13 cellular contexts compared by ENCODE assay signal in genomic region chr6:137715589-137716045, GRCh38.
A peak's percentile ranks its signal among the peaks of the same experiment; 100 is the strongest.
DNase-seq lines count a peak whose midpoint lies in the region; ATAC-seq and TF ChIP-seq lines count a peak whose summit lies in the region.
"Had no signal": no experiment of that assay in that cellular context is flagged by ENCODE, and none has a peak within 500 bp of the region (broad histone marks: within the 10 kb centered on the region; RNA-seq: fewer than 3 reads in every experiment).

No MANE protein-coding gene starts in this region.

- H3K27me3 ChIP-seq in left ventricle myocardium inferior (ENCODE audit: low read depth) (no peaks in the 10 kb centered on the region), body of pancreas (no peaks in the 10 kb centered on the region)

- H3K27me3 Mint-ChIP-seq in activated CD4-positive, alpha-beta T cell treated with anti-CD3 and anti-CD28 coated beads, Interleukin-2, amount 10 ng/mL, durations not matched to agents 7 days and 5 days: no peaks in the 10 kb centered on the region
- H3K27me3 Mint-ChIP-seq in activated naive CD8-positive, alpha-beta T cell treated with anti-CD3 and anti-CD28 coated beads, Interleukin-2, amount 50 U/mL, for 24 hours: no peaks in the 10 kb centered on the region
- H3K27me3 Mint-ChIP-seq in natural killer cell treated with Interleukin-12 subunit alpha and Interleukin-12 subunit beta and Interleukin-15 and Interleukin-18, amount 100 ng/mL, for 72 hours: no peaks in the 10 kb centered on the region

- WGBS in body of pancreas, 2 donors: 58 to 66% methylated on average over 4 of the region's 4 CpGs

- no peak overlapping the region for H3K4me3 ChIP-seq in left ventricle myocardium inferior
- no peak overlapping the region for H3K4me3 ChIP-seq in body of pancreas
- H3K4me3 ChIP-seq: coronary artery had no signal

- ATAC-seq in activated naive CD8-positive, alpha-beta T cell treated with anti-CD3 and anti-CD28 coated beads, Interleukin-2, amount 50 U/mL, for 24 hours: peak; percentile 95
- ATAC-seq in natural killer cell treated with Interleukin-12 subunit alpha and Interleukin-12 subunit beta and Interleukin-15 and Interleukin-18, amount 100 ng/mL, for 72 hours: peak; percentile 97 to 98
- ATAC-seq in body of pancreas: no peak
- ATAC-seq: Panc1 had no signal

- intact Hi-C loops in left ventricle myocardium inferior (cut with micrococcal nuclease) (no loop called here), body of pancreas (cut with DNase I) (no loop called here)

- H3K27ac ChIP-seq in caudate nucleus (ENCODE audit: low read depth, low read length) (no peak overlapping the region), left ventricle myocardium inferior (replicated peaks) (no peak overlapping the region), body of pancreas (no peak overlapping the region)
- H3K27ac ChIP-seq: coronary artery, HL-60 had no signal

- no peak overlapping the region for H3K4me3 Mint-ChIP-seq in activated CD4-positive, alpha-beta T cell treated with anti-CD3 and anti-CD28 coated beads, Interleukin-2, amount 10 ng/mL, durations not matched to agents 7 days and 5 days
- H3K4me3 Mint-ChIP-seq in activated naive CD8-positive, alpha-beta T cell treated with anti-CD3 and anti-CD28 coated beads, Interleukin-2, amount 50 U/mL, for 24 hours: no peak overlapping the region
- peak overlapping the region; percentile 67 for H3K4me3 Mint-ChIP-seq in natural killer cell treated with Interleukin-12 subunit alpha and Interleukin-12 subunit beta and Interleukin-15 and Interleukin-18, amount 100 ng/mL, for 72 hours
- H3K4me3 Mint-ChIP-seq: neural crest cell had no signal

- H3K36me3 ChIP-seq in left ventricle myocardium inferior (no peaks in the 10 kb centered on the region), body of pancreas (replicated peaks in 1 of 2; ENCODE audit: insufficient read depth in 1 of 2, low read depth in 2 of 2) (no peaks in the 10 kb centered on the region)

- peak; percentile 64 for DNase-seq in activated CD4-positive, alpha-beta T cell treated with anti-CD3 and anti-CD28 coated beads, Interleukin-2, amount 10 ng/mL, durations not matched to agents 7 days and 5 days
- no peak for DNase-seq in activated CD4-positive, alpha-beta T cell treated with anti-CD3 and anti-CD28 coated beads, Interleukin-2, amount 50 U/mL, for 4 hours
- DNase-seq in M059J (ENCODE audit: low read depth): peak; percentile 91
- DNase-seq in activated naive CD8-positive, alpha-beta T cell treated with anti-CD3 and anti-CD28 coated beads, Interleukin-2, amount 50 U/mL, for 24 hours: no peak
- peak; percentile 70 for DNase-seq in natural killer cell treated with Interleukin-12 subunit alpha and Interleukin-12 subunit beta and Interleukin-15 and Interleukin-18, amount 100 ng/mL, for 72 hours (ENCODE audit: low spot score)
- DNase-seq in caudate nucleus (lab: John Stamatoyannopoulos, UW): no peak
- no peak for DNase-seq in left ventricle myocardium inferior
- no peak for DNase-seq in body of pancreas
- DNase-seq: islet precursor cell had no signal

- H3K9me3 Mint-ChIP-seq in activated CD4-positive, alpha-beta T cell treated with anti-CD3 and anti-CD28 coated beads, Interleukin-2, amount 10 ng/mL, durations not matched to agents 7 days and 5 days: peaks cover 18% of the 10 kb centered on the region
- peaks cover 15% of the 10 kb centered on the region for H3K9me3 Mint-ChIP-seq in activated naive CD8-positive, alpha-beta T cell treated with anti-CD3 and anti-CD28 coated beads, Interleukin-2, amount 50 U/mL, for 24 hours
- H3K9me3 Mint-ChIP-seq in natural killer cell treated with Interleukin-12 subunit alpha and Interleukin-12 subunit beta and Interleukin-15 and Interleukin-18, amount 100 ng/mL, for 72 hours: peaks cover 13% of the 10 kb centered on the region
- H3K9me3 Mint-ChIP-seq: neural crest cell had no signal

- peaks cover 16% of the 10 kb centered on the region for H3K36me3 Mint-ChIP-seq in activated CD4-positive, alpha-beta T cell treated with anti-CD3 and anti-CD28 coated beads, Interleukin-2, amount 10 ng/mL, durations not matched to agents 7 days and 5 days (ENCODE audit: low read depth)
- H3K36me3 Mint-ChIP-seq in activated naive CD8-positive, alpha-beta T cell treated with anti-CD3 and anti-CD28 coated beads, Interleukin-2, amount 50 U/mL, for 24 hours (ENCODE audit: low read depth): peaks cover 2% of the 10 kb centered on the region
- H3K36me3 Mint-ChIP-seq in natural killer cell treated with Interleukin-12 subunit alpha and Interleukin-12 subunit beta and Interleukin-15 and Interleukin-18, amount 100 ng/mL, for 72 hours: peaks cover 9% of the 10 kb centered on the region

- H3K4me1 ChIP-seq in left ventricle myocardium inferior: no peaks in the 10 kb centered on the region
- no peaks in the 10 kb centered on the region for H3K4me1 ChIP-seq in body of pancreas

- no peak for TF ChIP-seq POLR2A in body of pancreas (IDR thresholded peaks at IDR 0.05)

- POLR2A ChIA-PET in activated CD4-positive, alpha-beta T cell treated with anti-CD3 and anti-CD28 coated beads, Interleukin-2, amount 10 ng/mL, durations not matched to agents 7 days and 5 days (lab: Charles Lee): interaction anchor here (0.7 kb wide), 1 partner anchor 109 kb away, joined by 3 read pairs; no protein-coding TSS in a partner anchor

- H3K9me3 ChIP-seq in left ventricle myocardium inferior (replicated peaks) (no peaks in the 10 kb centered on the region), body of pancreas (no peaks in the 10 kb centered on the region)

- peak overlapping the region; percentile 89 for H3K27ac Mint-ChIP-seq in activated CD4-positive, alpha-beta T cell treated with anti-CD3 and anti-CD28 coated beads, Interleukin-2, amount 10 ng/mL, durations not matched to agents 7 days and 5 days
- peak overlapping the region; percentile 82 for H3K27ac Mint-ChIP-seq in activated naive CD8-positive, alpha-beta T cell treated with anti-CD3 and anti-CD28 coated beads, Interleukin-2, amount 50 U/mL, for 24 hours
- peak overlapping the region; percentile 72 to 76 for H3K27ac Mint-ChIP-seq in natural killer cell treated with Interleukin-12 subunit alpha and Interleukin-12 subunit beta and Interleukin-15 and Interleukin-18, amount 100 ng/mL, for 72 hours

- H3K4me1 Mint-ChIP-seq in activated CD4-positive, alpha-beta T cell treated with anti-CD3 and anti-CD28 coated beads, Interleukin-2, amount 10 ng/mL, durations not matched to agents 7 days and 5 days: peaks cover 63% of the 10 kb centered on the region
- peaks cover 61% of the 10 kb centered on the region for H3K4me1 Mint-ChIP-seq in activated naive CD8-positive, alpha-beta T cell treated with anti-CD3 and anti-CD28 coated beads, Interleukin-2, amount 50 U/mL, for 24 hours
- peaks cover 46 to 58% of the 10 kb centered on the region in 2 donors for H3K4me1 Mint-ChIP-seq in natural killer cell treated with Interleukin-12 subunit alpha and Interleukin-12 subunit beta and Interleukin-15 and Interleukin-18, amount 100 ng/mL, for 72 hours (ENCODE audit: low read depth in 2 of 2)
- H3K4me1 Mint-ChIP-seq: neural crest cell had no signal

- CTCF ChIA-PET in activated CD4-positive, alpha-beta T cell treated with anti-CD3 and anti-CD28 coated beads, Interleukin-2, amount 10 ng/mL, durations not matched to agents 7 days and 5 days (lab: Charles Lee): interaction anchor here (0.8 to 3.5 kb wide), 15 partner anchors 8 to 260 kb away, joined by 3 to 39 read pairs (median 7); partner anchors contain the start of gene TNFAIP3

- TF ChIP-seq CTCF in left ventricle myocardium inferior (IDR thresholded peaks at IDR 0.05; ENCODE audit: borderline replicate concordance): no peak
- no peak for TF ChIP-seq CTCF in body of pancreas (IDR thresholded peaks at IDR 0.05)

Comparison
In these comparisons a context has a peak if more than half of its experiments do, and no peak if none do; other contexts are left out.
1. DNase-seq: peak in activated CD4-positive, alpha-beta T cell treated with anti-CD3 and anti-CD28 coated beads, Interleukin-2, amount 10 ng/mL, durations not matched to agents 7 days and 5 days (single experiment), M059J (single experiment) and natural killer cell treated with Interleukin-12 subunit alpha and Interleukin-12 subunit beta and Interleukin-15 and Interleukin-18, amount 100 ng/mL, for 72 hours (single experiment); none in activated CD4-positive, alpha-beta T cell treated with anti-CD3 and anti-CD28 coated beads, Interleukin-2, amount 50 U/mL, for 4 hours (0 of 2), activated naive CD8-positive, alpha-beta T cell treated with anti-CD3 and anti-CD28 coated beads, Interleukin-2, amount 50 U/mL, for 24 hours (single experiment), caudate nucleus (0 of 61), left ventricle myocardium inferior (single experiment) and body of pancreas (0 of 4).
2. Peak in every context shown above with its lines, with median percentiles within 50 percentile points of each other: H3K27ac Mint-ChIP-seq.